In the genomic region with DNA sequence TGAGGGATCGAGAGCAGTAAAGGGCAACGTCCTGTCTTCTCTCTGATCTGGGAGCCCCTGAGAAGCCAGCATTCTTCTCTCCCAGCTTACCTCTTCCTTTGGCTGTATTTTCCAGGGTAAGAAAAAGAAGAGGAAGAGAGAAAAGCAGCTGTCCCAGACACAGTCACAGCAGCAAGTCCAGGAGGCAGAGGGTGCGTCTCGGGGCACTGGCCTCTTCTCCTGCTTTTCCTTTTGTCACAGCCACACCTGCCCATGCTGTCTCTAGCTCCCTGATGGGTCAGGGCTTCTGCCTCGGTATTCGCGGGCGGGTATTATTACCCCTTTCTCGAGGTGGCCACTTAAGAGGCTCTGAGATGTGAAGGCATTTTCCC, we compare ENCODE assay signal across 13 cellular contexts. TPM values are rescaled to one million over a fixed set of nuclear protein-coding genes. Genes with fewer than 3 reads are reported as not detected.
DNase-seq lines count a peak whose midpoint lies in the region; ATAC-seq, FAIRE-seq and TF ChIP-seq lines count a peak whose summit lies in the region.
"Had no signal": no experiment of that assay in that cellular context is flagged by ENCODE, and none has a peak within 500 bp of the region (broad histone marks: within the 10 kb centered on the region; RNA-seq: fewer than 3 reads in every experiment).

No MANE protein-coding gene starts in this region.

- DNase-seq in CD8-positive, alpha-beta T cell, result no peak
- DNase-seq in IMR-90 (no peak), HTR-8/SVneo (ENCODE audit: insufficient read length, low spot score) (no peak), body of pancreas (no peak)
- no peak for DNase-seq in activated naive CD8-positive, alpha-beta T cell treated with anti-CD3 and anti-CD28 coated beads for 36 hours
- DNase-seq: activated CD8-positive, alpha-beta memory T cell treated with anti-CD3 and anti-CD28 coated beads, Interleukin-2, amount 50 U/mL, for 4 hours; foreskin melanocyte; NCI-H1417 treated with DMSO at 0.1 percent for 48 hours; NCI-H446 treated with DMSO at 0.1 percent for 48 hours; SHP77 treated with DMSO at 0.1 percent for 48 hours had no signal

- H3K9me3 ChIP-seq in CD8-positive, alpha-beta T cell (ENCODE audit: low read length), result no peaks in the 10 kb centered on the region
- H3K9me3 ChIP-seq in IMR-90 (ENCODE audit: control insufficient read depth, insufficient read depth, low read length) (no peaks in the 10 kb centered on the region), mucosa of stomach (ENCODE audit: control insufficient read depth, low read length) (no peaks in the 10 kb centered on the region), body of pancreas (no peaks in the 10 kb centered on the region)

- peaks cover 12% of the 10 kb centered on the region for H3K9me1 ChIP-seq in IMR-90 (ENCODE audit: insufficient read depth, low read length)

- CTCF ChIA-PET in CD8-positive, alpha-beta T cell (lab: Charles Lee), result interaction anchor here (1.0 to 2.2 kb wide), 3 partner anchors 12 to 22 kb away, joined by 3 to 8 read pairs (median 5); no protein-coding TSS in a partner anchor
- CTCF ChIA-PET in IMR-90 (lab: Yijun Ruan, JAX), result no interaction called here

- peaks cover 32% of the 10 kb centered on the region for H3K4me1 ChIP-seq in CD8-positive, alpha-beta T cell (ENCODE audit: insufficient read depth, low read length)
- H3K4me1 ChIP-seq in IMR-90 (ENCODE audit: control insufficient read depth, insufficient read depth, low read length) (peaks cover 17% of the 10 kb centered on the region), mucosa of stomach (ENCODE audit: control insufficient read depth, insufficient read depth, low read length) (peaks cover 19% of the 10 kb centered on the region), body of pancreas (no peaks in the 10 kb centered on the region)

- POLR2A ChIA-PET in CD8-positive, alpha-beta T cell (lab: Charles Lee), result interaction anchor here (4.8 kb wide), 1 partner anchor 19 kb away, joined by 54 read pairs; a partner anchor contains a TSS
- POLR2A ChIA-PET in IMR-90 (lab: Charles Lee; ENCODE audit: unreplicated experiment), result no interaction called here

- no peak overlapping the region for H3K56ac ChIP-seq in IMR-90 (ENCODE audit: extremely low read depth, insufficient read depth, low read length)

- no peak overlapping the region for H3K14ac ChIP-seq in IMR-90 (replicated peaks; ENCODE audit: low read depth, low read length)

- dilution Hi-C loops in IMR-90 (cut with HindIII; ENCODE audit: low sequenced_read_pairs, unreplicated experiment), result no loop called here

- no peak overlapping the region for H4K5ac ChIP-seq in IMR-90 (ENCODE audit: low read depth, low read length)

- no peak for TF ChIP-seq RAD21 in IMR-90 (IDR thresholded peaks at IDR 0.05; ENCODE audit: low read length)

- in situ Hi-C loops in IMR-90 (cut with MboI; ENCODE audit: low sequenced_read_pairs), result no loop called here

- peaks cover 4% of the 10 kb centered on the region for H3K36me3 Mint-ChIP-seq in CD8-positive, alpha-beta T cell
- H3K36me3 Mint-ChIP-seq in activated naive CD8-positive, alpha-beta T cell treated with anti-CD3 and anti-CD28 coated beads for 36 hours, result peaks cover 4% of the 10 kb centered on the region

- no peak for TF ChIP-seq CTCF in CD8-positive, alpha-beta T cell (IDR thresholded peaks at IDR 0.05)
- TF ChIP-seq CTCF in IMR-90 (conservative IDR thresholded peaks at IDR 0.05; ENCODE audit: low read depth, low read length), result no peak
- no peak for TF ChIP-seq CTCF in body of pancreas (IDR thresholded peaks at IDR 0.05)

- peaks cover 42% of the 10 kb centered on the region for H3K4me1 Mint-ChIP-seq in CD8-positive, alpha-beta T cell (ENCODE audit: low read depth)
- H3K4me1 Mint-ChIP-seq in activated naive CD8-positive, alpha-beta T cell treated with anti-CD3 and anti-CD28 coated beads for 36 hours, result peaks cover 29% of the 10 kb centered on the region

- H2AK5ac ChIP-seq in IMR-90 (ENCODE audit: low read depth, low read length), result no peak overlapping the region

- no peak overlapping the region for H2AFZ ChIP-seq in IMR-90 (replicated peaks; ENCODE audit: low read length, poor library complexity)

- TF ChIP-seq POLR2A in IMR-90 (IDR thresholded peaks at IDR 0.05; ENCODE audit: low read depth, low read length) (no peak), body of pancreas (IDR thresholded peaks at IDR 0.05) (no peak)

- no peak overlapping the region for H2BK120ac ChIP-seq in IMR-90 (ENCODE audit: low read depth, low read length)

- H3K9me3 Mint-ChIP-seq in CD8-positive, alpha-beta T cell, result no peaks in the 10 kb centered on the region
- H3K9me3 Mint-ChIP-seq in activated naive CD8-positive, alpha-beta T cell treated with anti-CD3 and anti-CD28 coated beads for 36 hours, result no peaks in the 10 kb centered on the region

- peak overlapping the region; percentile 18 for H2AK9ac ChIP-seq in IMR-90 (replicated peaks; ENCODE audit: low read depth, low read length, poor library complexity)

- H3K4me2 ChIP-seq in IMR-90 (ENCODE audit: low read depth, low read length), result no peak overlapping the region

- no peak overlapping the region for H2BK20ac ChIP-seq in IMR-90 (ENCODE audit: low read depth, low read length)

- H2BK15ac ChIP-seq in IMR-90 (ENCODE audit: low read depth, low read length), result no peak overlapping the region

- H4K91ac ChIP-seq in IMR-90 (ENCODE audit: insufficient read depth, low read depth, low read length), result no peak overlapping the region

- peak overlapping the region; percentile 86 for H3K27ac Mint-ChIP-seq in CD8-positive, alpha-beta T cell
- H3K27ac Mint-ChIP-seq in activated naive CD8-positive, alpha-beta T cell treated with anti-CD3 and anti-CD28 coated beads for 36 hours, result peak overlapping the region; percentile 79

- no peaks in the 10 kb centered on the region for H3K27me3 Mint-ChIP-seq in CD8-positive, alpha-beta T cell (ENCODE audit: low read depth)
- H3K27me3 Mint-ChIP-seq in activated naive CD8-positive, alpha-beta T cell treated with anti-CD3 and anti-CD28 coated beads for 36 hours, result no peaks in the 10 kb centered on the region

- peaks cover 12% of the 10 kb centered on the region; the same call in 1 of the 2 replicates for H4K20me1 ChIP-seq in IMR-90 (ENCODE audit: insufficient read depth, low read length)

- H2BK5ac ChIP-seq in IMR-90 (ENCODE audit: low read depth, low read length, poor library complexity, severe bottlenecking), result no peak overlapping the region

- BruUV-seq in IMR-90 (replicated peaks; lab: Mats Ljungman, UMichigan), result no TSS peak

- intact Hi-C loops in CD8-positive, alpha-beta T cell (cut with DNase I, micrococcal nuclease), result no loop called here
- intact Hi-C loops in IMR-90 (cut with micrococcal nuclease) (no loop called here), body of pancreas (cut with DNase I) (no loop called here)

- H3K27ac ChIP-seq in CD8-positive, alpha-beta T cell (ENCODE audit: low read depth, low read length), result peak overlapping the region; percentile 25
- H3K27ac ChIP-seq in IMR-90 (ENCODE audit: insufficient read depth, low read length) (no peak overlapping the region), body of pancreas (no peak overlapping the region)

- no peaks in the 10 kb centered on the region for H3K27me3 ChIP-seq in CD8-positive, alpha-beta T cell (ENCODE audit: insufficient read depth, low read length)
- H3K27me3 ChIP-seq in IMR-90 (ENCODE audit: control insufficient read depth, insufficient read depth, low read length), result no peaks in the 10 kb centered on the region
- no peaks in the 10 kb centered on the region for H3K27me3 ChIP-seq in mucosa of stomach (ENCODE audit: control insufficient read depth, insufficient read depth, low read length)
- no peaks in the 10 kb centered on the region for H3K27me3 ChIP-seq in body of pancreas

- H3K23ac ChIP-seq in IMR-90 (ENCODE audit: low read depth, low read length), result no peak overlapping the region

- H4K8ac ChIP-seq in IMR-90 (ENCODE audit: low read depth in 2 of 2, low read length in 2 of 2), result no peak overlapping the region

- H3K18ac ChIP-seq in IMR-90 (ENCODE audit: low read depth, low read length), result no peak overlapping the region

- WGBS in IMR-90 (ENCODE audit: extremely low coverage in 2 of 2, insufficient read length in 1 of 2), 2 experiments, result no CpG with 5 or more reads among the region's 9 CpGs
- WGBS in body of pancreas, 2 donors, result 72 to 74% methylated on average over 7 to 9 of the region's 9 CpGs

- H3K9ac ChIP-seq in IMR-90 (ENCODE audit: low read depth, low read length) (no peak overlapping the region), mucosa of stomach (ENCODE audit: low read length) (peak overlapping the region; percentile 16)

- no peak overlapping the region for H3K4ac ChIP-seq in IMR-90 (ENCODE audit: low read depth, low read length)

- ATAC-seq in CD8-positive, alpha-beta T cell, result no peak
- ATAC-seq in IMR-90 (ENCODE audit: low read depth) (no peak), HG03378 (IDR thresholded peaks at IDR 0.05; ENCODE audit: unreplicated experiment) (no peak), body of pancreas (no peak), HG02970 (IDR thresholded peaks at IDR 0.05; ENCODE audit: low FRiP score, unreplicated experiment) (no peak)

- FAIRE-seq in HTR-8/SVneo (lab: Jason Lieb, UNC), result no peak

- peak overlapping the region; percentile 20 for H3K4me3 ChIP-seq in CD8-positive, alpha-beta T cell (ENCODE audit: low read depth, low read length)
- H3K4me3 ChIP-seq in IMR-90 (ENCODE audit: insufficient read depth, low read depth, low read length) (no peak overlapping the region), mucosa of stomach (ENCODE audit: low read length) (no peak overlapping the region), body of pancreas (no peak overlapping the region)

- no peaks in the 10 kb centered on the region for H3K36me3 ChIP-seq in CD8-positive, alpha-beta T cell (ENCODE audit: insufficient read depth, low read length)
- H3K36me3 ChIP-seq in IMR-90 (ENCODE audit: control insufficient read depth, insufficient read depth, low read length), result peaks cover 48% of the 10 kb centered on the region
- H3K36me3 ChIP-seq in mucosa of stomach (ENCODE audit: control insufficient read depth, insufficient read depth, low read length), result no peaks in the 10 kb centered on the region
- H3K36me3 ChIP-seq in body of pancreas (replicated peaks in 1 of 2; ENCODE audit: insufficient read depth in 1 of 2, low read depth in 2 of 2), result no peaks in the 10 kb centered on the region

- peaks cover 6 to 33% of the 10 kb centered on the region in 2 experiments; a peak in 2 of 4 replicates for H3K79me1 ChIP-seq in IMR-90 (ENCODE audit: low read depth in 1 of 2, low read length in 2 of 2)

- peak overlapping the region; percentile 74 for H3K4me3 Mint-ChIP-seq in CD8-positive, alpha-beta T cell
- peak overlapping the region; percentile 59 for H3K4me3 Mint-ChIP-seq in activated naive CD8-positive, alpha-beta T cell treated with anti-CD3 and anti-CD28 coated beads for 36 hours

RNA-seq across cellular contexts. Expression of a gene that starts 20.3 kb away (rescaled TPM):
- total RNA-seq in CD8-positive, alpha-beta T cell, result 100 to 1,000 TPM; 127 to 128 TPM
- 57.7 and 61.7 TPM in 2 replicates for total RNA-seq in IMR-90 (2012; rRNA removed)
- 92.3 and 94.2 TPM in 2 replicates for polyA plus RNA-seq in IMR-90 (2012; rRNA removed)
- 65.8 and 82.6 TPM in 2 replicates for polyA plus RNA-seq in IMR-90 (2012; cell fraction: cytosol; rRNA removed)
- 27.8 and 83.8 TPM in 2 replicates for polyA plus RNA-seq in IMR-90 (2012; cell fraction: nucleus; rRNA removed; ENCODE audit: low replicate concordance)
- 10 to 100 TPM; 74.9 to 77.2 TPM for total RNA-seq in activated naive CD8-positive, alpha-beta T cell treated with anti-CD3 and anti-CD28 coated beads for 36 hours
- total RNA-seq in body of pancreas, result 10 to 100 TPM; 69.9 to 75.2 TPM

RNA-seq across cellular contexts. Expression of a gene that starts 46.8 kb away (rescaled TPM):
- total RNA-seq in CD8-positive, alpha-beta T cell, result 10 to 100 TPM; 19.0 to 19.6 TPM
- total RNA-seq in IMR-90 (2012; rRNA removed), result 25.0 and 32.3 TPM in 2 replicates
- polyA plus RNA-seq in IMR-90 (2012; rRNA removed), result 22.8 and 25.6 TPM in 2 replicates
- polyA plus RNA-seq in IMR-90 (2012; cell fraction: cytosol; rRNA removed), result 12.7 and 18.2 TPM in 2 replicates
- 30.4 and 42.7 TPM in 2 replicates for polyA plus RNA-seq in IMR-90 (2012; cell fraction: nucleus; rRNA removed; ENCODE audit: low replicate concordance)
- total RNA-seq in activated naive CD8-positive, alpha-beta T cell treated with anti-CD3 and anti-CD28 coated beads for 36 hours, result 10 to 100 TPM; 21.5 to 23.3 TPM
- 10 to 100 TPM; 68.5 to 98.6 TPM for total RNA-seq in body of pancreas

RNA-seq across cellular contexts. Expression of a gene that starts 47.1 kb away (rescaled TPM):
- total RNA-seq in CD8-positive, alpha-beta T cell, result 10 to 100 TPM; 10.8 to 12.1 TPM
- total RNA-seq in IMR-90 (2012; rRNA removed) (10.8 and 13.1 TPM in 2 replicates), body of pancreas (10 to 100 TPM; 16.9 to 18.5 TPM)
- polyA plus RNA-seq in IMR-90 (2012; rRNA removed), result 19.2 and 20.7 TPM in 2 replicates
- polyA plus RNA-seq in IMR-90 (2012; cell fraction: cytosol; rRNA removed), result 6.6 and 7.8 TPM in 2 replicates
- 72.0 and 88.6 TPM in 2 replicates for polyA plus RNA-seq in IMR-90 (2012; cell fraction: nucleus; rRNA removed; ENCODE audit: low replicate concordance)
- 10 to 100 TPM in 1 of 2 experiments, 1 to 10 TPM in 1; 9.8 to 11.3 TPM for total RNA-seq in activated naive CD8-positive, alpha-beta T cell treated with anti-CD3 and anti-CD28 coated beads for 36 hours
